ENCODE assay signal across 8 cellular contexts in genomic region chr17:31487648-31488263, GRCh38.
DNase-seq lines count a peak whose midpoint lies in the region; ATAC-seq and TF ChIP-seq lines count a peak whose summit lies in the region.

No MANE protein-coding gene starts in this region.

- in situ Hi-C loops in ACHN (cut with HindIII; ENCODE audit: low pct_ligation_motif_present, low pct_unique_long_range_greater_than_20kb, low sequenced_read_pairs) = no loop called here

- H3K27ac ChIP-seq in coronary artery = no peak overlapping the region

- 0 to 1% methylated on average over 14 to 26 of the region's 83 CpGs for WGBS in lower leg skin, 2 donors

- intact Hi-C loops in lower leg skin (cut with DNase I; ENCODE audit: low total_unique reads) = no loop called here

- H3K4me3 ChIP-seq in coronary artery (peak overlapping the region; percentile 83), lower leg skin (ENCODE audit: low read depth, poor library complexity, severe bottlenecking) (peak overlapping the region; percentile 46)

- no peak for TF ChIP-seq POLR2A in lower leg skin (IDR thresholded peaks at IDR 0.05)

- no peaks in the 10 kb centered on the region for H3K9me3 Mint-ChIP-seq in activated CD4-positive, alpha-beta T cell treated with anti-CD3 and anti-CD28 coated beads, Interleukin-2, amount 10 ng/mL, durations not matched to agents 7 days and 5 days

- peak overlapping the region; percentile 77 for H3K4me3 Mint-ChIP-seq in activated CD4-positive, alpha-beta T cell treated with anti-CD3 and anti-CD28 coated beads, Interleukin-2, amount 10 ng/mL, durations not matched to agents 7 days and 5 days

- TF ChIP-seq CTCF in coronary artery (IDR thresholded peaks at IDR 0.05) = no peak
- no peak for TF ChIP-seq CTCF in lower leg skin (IDR thresholded peaks at IDR 0.05)

- peak overlapping the region; percentile 81 for H3K27ac Mint-ChIP-seq in activated CD4-positive, alpha-beta T cell treated with anti-CD3 and anti-CD28 coated beads, Interleukin-2, amount 10 ng/mL, durations not matched to agents 7 days and 5 days

- H3K4me1 Mint-ChIP-seq in activated CD4-positive, alpha-beta T cell treated with anti-CD3 and anti-CD28 coated beads, Interleukin-2, amount 10 ng/mL, durations not matched to agents 7 days and 5 days = peaks cover 51% of the 10 kb centered on the region

- ATAC-seq in GM19025 (IDR thresholded peaks at IDR 0.05; ENCODE audit: low read depth, unreplicated experiment) (peak; percentile 73), HG03280 (IDR thresholded peaks at IDR 0.05; ENCODE audit: unreplicated experiment) (peak; percentile 82)

- H3K27me3 Mint-ChIP-seq in activated CD4-positive, alpha-beta T cell treated with anti-CD3 and anti-CD28 coated beads, Interleukin-2, amount 10 ng/mL, durations not matched to agents 7 days and 5 days = peaks cover 4% of the 10 kb centered on the region

- POLR2A ChIA-PET in activated CD4-positive, alpha-beta T cell treated with anti-CD3 and anti-CD28 coated beads, Interleukin-2, amount 10 ng/mL, durations not matched to agents 7 days and 5 days (lab: Charles Lee) = interaction anchor here (0.5 to 2.7 kb wide), 3 partner anchors 14 to 658 kb away, joined by 5 to 12 read pairs (median 6); no protein-coding TSS in a partner anchor

- CTCF ChIA-PET in activated CD4-positive, alpha-beta T cell treated with anti-CD3 and anti-CD28 coated beads, Interleukin-2, amount 10 ng/mL, durations not matched to agents 7 days and 5 days (lab: Charles Lee) = interaction anchor here (0.5 to 1.8 kb wide), 7 partner anchors 10 to 251 kb away, joined by 3 to 6 read pairs (median 3); no protein-coding TSS in a partner anchor

- DNase-seq in ACHN (peak; percentile 87), NCI-H446 treated with DMSO at 0.1 percent for 48 hours (lab: John Stamatoyannopoulos, UW) (peak; percentile 17), coronary artery (ENCODE audit: low spot score) (no peak), lower leg skin (ENCODE audit: low spot score in 2 of 2) (peak; percentile 77 to 95)
- peak; percentile 93 for DNase-seq in activated CD4-positive, alpha-beta T cell treated with anti-CD3 and anti-CD28 coated beads, Interleukin-2, amount 10 ng/mL, durations not matched to agents 7 days and 5 days
- peak; percentile 97 for DNase-seq in stimulated activated CD4-positive, alpha-beta T cell treated with anti-CD3 and anti-CD28 coated beads, Interleukin-4, amount 100 ng/mL, for 4 hours

- no peaks in the 10 kb centered on the region for H3K36me3 Mint-ChIP-seq in activated CD4-positive, alpha-beta T cell treated with anti-CD3 and anti-CD28 coated beads, Interleukin-2, amount 10 ng/mL, durations not matched to agents 7 days and 5 days (ENCODE audit: low read depth)
